25 cellular contexts compared by ENCODE assay signal in the genomic region with DNA sequence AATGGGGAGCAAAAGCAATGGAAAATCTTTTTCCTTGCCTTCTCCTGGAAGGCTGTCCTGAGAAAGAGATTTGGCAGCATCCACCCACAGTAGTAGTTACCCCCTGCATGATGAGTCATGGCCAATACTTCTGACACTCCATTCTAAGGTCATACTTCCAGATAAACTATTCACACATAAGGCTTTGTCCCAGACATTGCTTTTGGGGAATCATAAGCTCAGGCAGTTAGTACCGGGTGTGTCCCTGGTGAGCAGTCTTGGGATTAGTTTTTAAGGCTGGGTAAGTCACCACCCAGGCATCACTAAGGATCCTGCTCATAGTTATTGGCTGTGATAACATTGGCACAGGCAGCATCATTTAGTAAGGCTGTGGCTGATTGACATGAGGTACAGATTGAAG.
DNase-seq lines count a peak whose midpoint lies in the region; ATAC-seq and TF ChIP-seq lines count a peak whose summit lies in the region.
"Had no signal": no experiment of that assay in that cellular context is flagged by ENCODE, and none has a peak within 500 bp of the region (broad histone marks: within the 10 kb centered on the region; RNA-seq: fewer than 3 reads in every experiment).

No MANE protein-coding gene starts in this region.

- no peaks in the 10 kb centered on the region for H3K9me3 ChIP-seq in Caco-2
- H3K9me3 ChIP-seq: BE2C, colonic mucosa, ovary, thoracic aorta, uterus had no signal

- H3K9me3 Mint-ChIP-seq in Caco-2 (ENCODE audit: unreplicated experiment), result no peaks in the 10 kb centered on the region
- H3K9me3 Mint-ChIP-seq: nephron progenitor cell had no signal

- no peaks in the 10 kb centered on the region for H3K36me3 ChIP-seq in Caco-2 (ENCODE audit: control insufficient read depth, insufficient read depth, low read length)
- H3K36me3 ChIP-seq: BE2C, colonic mucosa, ovary, thoracic aorta, uterus had no signal

- CTCF ChIA-PET in Caco-2 (lab: Charles Lee), result interaction anchor here (1.5 kb wide), 1 partner anchor 12 kb away, joined by 4 read pairs; no protein-coding TSS in a partner anchor

- peaks cover 17% of the 10 kb centered on the region for H3K27me3 Mint-ChIP-seq in Caco-2 (ENCODE audit: insufficient read depth, unreplicated experiment)

- TF ChIP-seq POLR2A in erythroblast (IDR thresholded peaks at IDR 0.05; ENCODE audit: low read length), result no peak

- no peaks in the 10 kb centered on the region for H3K36me3 Mint-ChIP-seq in Caco-2 (ENCODE audit: insufficient read depth, unreplicated experiment)

- H3K27me3 ChIP-seq in Caco-2 (replicated peaks; ENCODE audit: control insufficient read depth, insufficient read depth, low read length), result no peaks in the 10 kb centered on the region
- H3K27me3 ChIP-seq: BE2C, colonic mucosa, hepatocyte, ovary, uterus had no signal

- POLR2A ChIA-PET in Caco-2 (lab: Charles Lee), result no interaction called here

- ATAC-seq in GM21717 (IDR thresholded peaks at IDR 0.05; ENCODE audit: unreplicated experiment), result no peak
- ATAC-seq: activated CD4-positive, CD25-positive, alpha-beta regulatory T cell treated with anti-CD3 and anti-CD28 coated beads, Interleukin-2, amount 50 U/mL, for 24 hours; activated naive CD8-positive, alpha-beta T cell treated with anti-CD3 and anti-CD28 coated beads, Interleukin-2, amount 50 U/mL, for 24 hours; stimulated activated naive CD8-positive, alpha-beta T cell treated with anti-CD3 and anti-CD28 coated beads, Interleukin-15, Interleukin-2, amounts not matched to agents 100 U/mL and 50 U/mL, for 24 hours had no signal

- BruUV-seq in Caco-2 (replicated peaks; lab: Mats Ljungman, UMichigan), result no TSS peak

- H3K4me1 ChIP-seq in Caco-2, result no peaks in the 10 kb centered on the region
- H3K4me1 ChIP-seq: BE2C, colonic mucosa, uterus had no signal

- H3K27ac Mint-ChIP-seq in Caco-2 (ENCODE audit: unreplicated experiment), result no peak overlapping the region
- H3K27ac Mint-ChIP-seq: activated naive CD8-positive, alpha-beta T cell treated with anti-CD3 and anti-CD28 coated beads, Interleukin-2, amount 50 U/mL, for 24 hours had no signal

- intact Hi-C loops in Caco-2 (cut with micrococcal nuclease; ENCODE audit: unreplicated experiment), result no loop called here

- H3K4me1 Mint-ChIP-seq in Caco-2 (ENCODE audit: low read depth, unreplicated experiment), result no peaks in the 10 kb centered on the region

- TF ChIP-seq CTCF in fibroblast of the aortic adventitia (IDR thresholded peaks at IDR 0.05; ENCODE audit: insufficient read depth, low read length), result no peak
- no peak for TF ChIP-seq CTCF in Caco-2 (IDR thresholded peaks at IDR 0.05; ENCODE audit: insufficient read depth in 1 of 2, low read depth in 1 of 2, low read length in 1 of 2, severe bottlenecking in 1 of 2, unreplicated experiment in 1 of 2)

- peak; percentile 87 for DNase-seq in A172 (ENCODE audit: low spot score)
- DNase-seq in HS-27A (ENCODE audit: low read depth), result peak; percentile 8
- peak; percentile 34 for DNase-seq in SW480 (ENCODE audit: low spot score)
- DNase-seq in fibroblast of the aortic adventitia (ENCODE audit: low read depth), result peak; percentile 32
- no peak for DNase-seq in Caco-2
- DNase-seq in erythroblast (lab: John Stamatoyannopoulos, UW), result no peak
- no peak for DNase-seq in OCI-M1 (lab: John Stamatoyannopoulos, UW)
- DNase-seq: activated CD4-positive, alpha-beta T cell treated with anti-CD3 and anti-CD28 coated beads, Interleukin-2, amount 50 U/mL, for 48 hours; activated naive CD8-positive, alpha-beta T cell treated with anti-CD3 and anti-CD28 coated beads, Interleukin-2, amount 50 U/mL, for 24 hours; BE2C; colonic mucosa; effector memory CD4-positive, alpha-beta T cell; H7; IMR-90; NCI-H1105; NCI-H187 treated with DMSO at 0.1 percent for 48 hours; nephron progenitor cell; ovary; PC-9; stimulated activated naive CD8-positive, alpha-beta T cell treated with anti-CD3 and anti-CD28 coated beads, Interleukin-15, Interleukin-2, amounts not matched to agents 100 U/mL and 50 U/mL, for 24 hours; uterus had no signal

- no peak overlapping the region for H3K4me3 ChIP-seq in fibroblast of the aortic adventitia (ENCODE audit: low read depth, low read length)
- H3K4me3 ChIP-seq in Caco-2 (ENCODE audit: low read depth, low read length), result no peak overlapping the region
- H3K4me3 ChIP-seq: colonic mucosa, hepatocyte, ovary, PC-9, thoracic aorta, uterus had no signal

- no peak overlapping the region for H3K4me3 Mint-ChIP-seq in Caco-2 (ENCODE audit: unreplicated experiment)
- H3K4me3 Mint-ChIP-seq: activated naive CD8-positive, alpha-beta T cell treated with anti-CD3 and anti-CD28 coated beads, Interleukin-2, amount 50 U/mL, for 24 hours; nephron progenitor cell had no signal

Comparison
In these comparisons a context has a peak if more than half of its experiments do, and no peak if none do; other contexts are left out.
1. DNase-seq: peak in A172 (single experiment), HS-27A (single experiment), SW480 (single experiment) and fibroblast of the aortic adventitia (single experiment); none in Caco-2 (0 of 2), erythroblast (0 of 2) and OCI-M1 (single experiment).